ENCODE assay signal across 16 cellular contexts in genomic region chr4:170697845-170698244, GRCh38.
DNase-seq lines count a peak whose midpoint lies in the region; ATAC-seq and TF ChIP-seq lines count a peak whose summit lies in the region.
"Had no signal": no experiment of that assay in that cellular context is flagged by ENCODE, and none has a peak within 500 bp of the region (broad histone marks: within the 10 kb centered on the region; RNA-seq: fewer than 3 reads in every experiment).

No MANE protein-coding gene starts in this region.

- TF ChIP-seq POLR2A in GM18505 (IDR thresholded peaks at IDR 0.05; ENCODE audit: borderline replicate concordance, extremely low read depth, insufficient read depth, insufficient read length) = no peak

- no peaks in the 10 kb centered on the region for H3K36me3 ChIP-seq in MM.1S (replicated peaks; ENCODE audit: insufficient read depth, low read length)
- H3K36me3 ChIP-seq: cardiac muscle cell, tibial nerve had no signal

- TF ChIP-seq CTCF in MM.1S (IDR thresholded peaks at IDR 0.05; ENCODE audit: low read length) = no peak

- H3K4me2 ChIP-seq in MM.1S (ENCODE audit: low read depth, low read length) = peak overlapping the region; percentile 70

- peak overlapping the region; percentile 31; the same call in 1 of the 2 replicates for H3K9ac ChIP-seq in MM.1S (ENCODE audit: low read length)

- peaks cover 11% of the 10 kb centered on the region for H3F3A ChIP-seq in MM.1S (ENCODE audit: insufficient read depth, low read length)

- peak overlapping the region; percentile 70 for H3K27ac ChIP-seq in MM.1S (ENCODE audit: low read length)
- H3K27ac ChIP-seq: cardiac muscle cell, tibial nerve had no signal

- H2AFZ ChIP-seq in MM.1S (ENCODE audit: low read length) = peak overlapping the region; percentile 47

- DNase-seq in MM.1S (peak; percentile 15), H4 (ENCODE audit: low spot score) (no peak), GM19240 (ENCODE audit: insufficient read length, low spot score) (no peak)
- DNase-seq in stimulated activated naive CD4-positive, alpha-beta T cell (lab: John Stamatoyannopoulos, UW) = no peak
- DNase-seq: NCI-H1436 treated with DMSO at 0.1 percent for 48 hours, NCI-H446, posterior cingulate gyrus had no signal

- H3K27me3 ChIP-seq in MM.1S (replicated peaks; ENCODE audit: insufficient read depth, low read length) = no peaks in the 10 kb centered on the region
- H3K27me3 ChIP-seq: cardiac muscle cell, tibial nerve had no signal

- no peaks in the 10 kb centered on the region for H3K9me2 ChIP-seq in MM.1S (replicated peaks; ENCODE audit: insufficient read depth, low read length)

- no peaks in the 10 kb centered on the region for H3K9me3 ChIP-seq in MM.1S (replicated peaks; ENCODE audit: insufficient read depth, low read length)
- H3K9me3 ChIP-seq: tibial nerve had no signal

- ATAC-seq in GM18505 (IDR thresholded peaks at IDR 0.05; ENCODE audit: unreplicated experiment) (peak; percentile 33), GM19467 (IDR thresholded peaks at IDR 0.05; ENCODE audit: unreplicated experiment) (peak; percentile 33), HG02981 (IDR thresholded peaks at IDR 0.05; ENCODE audit: unreplicated experiment) (peak; percentile 28), HG03135 (IDR thresholded peaks at IDR 0.05; ENCODE audit: unreplicated experiment) (no peak)
- ATAC-seq: activated naive CD4-positive, alpha-beta T cell treated with anti-CD3 and anti-CD28 coated beads, Interleukin-2, amount 50 U/mL, for 72 hours; K562; Panc1 had no signal

- H4K20me1 ChIP-seq in MM.1S (ENCODE audit: insufficient read depth, low read length) = no peaks in the 10 kb centered on the region

- H3K4me3 ChIP-seq in MM.1S (ENCODE audit: low read length) = peak overlapping the region; percentile 46
- H3K4me3 ChIP-seq: cardiac muscle cell, K562, tibial nerve had no signal

- H3K79me2 ChIP-seq in MM.1S (ENCODE audit: low read length) = no peaks in the 10 kb centered on the region

- H3K4me1 ChIP-seq in MM.1S (ENCODE audit: low read length) = peaks cover 22% of the 10 kb centered on the region
- H3K4me1 ChIP-seq: tibial nerve had no signal
